Comparison of ENCODE assay signal across 3 cellular contexts in genomic region chr6:124167249-124167648, GRCh38.
DNase-seq lines count a peak whose midpoint lies in the region; ATAC-seq, FAIRE-seq and TF ChIP-seq lines count a peak whose summit lies in the region.
"Not testable (repeated sequence)": the region's sequence is repeated elsewhere in the genome, so short reads cannot be mapped to it uniquely, and the experiment has no call there.

No MANE protein-coding gene starts in this region.

- intact Hi-C loops in HepG2 (cut with micrococcal nuclease; ENCODE audit: unreplicated experiment), result not testable (repeated sequence)

- not testable (repeated sequence) for FAIRE-seq in HepG2 (lab: Jason Lieb, UNC)

- TF ChIP-seq POLR2A in HepG2 (IDR thresholded peaks at IDR 0.05; ENCODE audit: insufficient read depth in 1 of 2, low read depth in 2 of 2, low read length in 2 of 2), result not testable (repeated sequence)

- not testable (repeated sequence) for H4K20me1 ChIP-seq in HepG2 (ENCODE audit: insufficient read depth, low read length)

- not testable (repeated sequence) for H3K36me3 Mint-ChIP-seq in endothelial cell (ENCODE audit: low read depth, unreplicated experiment)

- not testable (repeated sequence) for ATAC-seq in HepG2

- not testable (repeated sequence) for H3K9ac ChIP-seq in HepG2 (ENCODE audit: insufficient read depth, low read depth, low read length)

- not testable (repeated sequence) for H3K27me3 ChIP-seq in HepG2 (ENCODE audit: control insufficient read depth in 1 of 2, insufficient read depth in 2 of 2, low read length in 2 of 2)

- not testable (repeated sequence) for H3K36me3 ChIP-seq in HEK293 (ENCODE audit: control insufficient read depth in 2 of 2, insufficient read depth in 1 of 2, low read length in 2 of 2); HepG2 (replicated peaks in 1 of 2; ENCODE audit: control insufficient read depth in 1 of 2, insufficient read depth in 2 of 2, low read length in 2 of 2)

- H3K27ac Mint-ChIP-seq in endothelial cell (ENCODE audit: unreplicated experiment), result peak overlapping the region; percentile 24

- 11% methylated on average over 1 of the region's 1 CpG for WGBS in HepG2 (ENCODE audit: low lambda C conversion rate)

- in situ Hi-C loops in HepG2 (cut with HindIII; ENCODE audit: extremely low pct_ligation_motif_present, low pct_unique_long_range_greater_than_20kb), result not testable (repeated sequence)

- H3K27ac ChIP-seq in HEK293 (ENCODE audit: extremely low read depth, low read depth, low read length); HepG2 (ENCODE audit: extremely low read length, insufficient read depth, low read length): not testable (repeated sequence)

- not testable (repeated sequence) for DNase-seq in endothelial cell (ENCODE audit: low spot score); HepG2 (ENCODE audit: low spot score)

- POLR2A ChIA-PET in HEK293 (lab: Yijun Ruan, JAX); HepG2 (lab: Yijun Ruan, JAX): not testable (repeated sequence)

- H3K4me1 Mint-ChIP-seq in endothelial cell (ENCODE audit: unreplicated experiment), result not testable (repeated sequence)

- not testable (repeated sequence) for H3K27me3 Mint-ChIP-seq in endothelial cell (ENCODE audit: unreplicated experiment)

- H3K4me1 ChIP-seq in HEK293 (ENCODE audit: control insufficient read depth, insufficient read depth, low read length); HepG2 (ENCODE audit: insufficient read depth, low read length): not testable (repeated sequence)

- not testable (repeated sequence) for H3K9me3 ChIP-seq in HEK293 (ENCODE audit: control insufficient read depth, insufficient read depth, low read depth, low read length); HepG2 (ENCODE audit: low read length)

- H3K9me3 Mint-ChIP-seq in endothelial cell (ENCODE audit: unreplicated experiment), result not testable (repeated sequence)

- not testable (repeated sequence) for H3K79me2 ChIP-seq in HepG2 (ENCODE audit: insufficient read depth, low read length)

- CTCF ChIA-PET in HEK293 (lab: Yijun Ruan, JAX); HepG2 (lab: Yijun Ruan, JAX; ENCODE audit: low intra/inter-chr PET ratio, low total read pairs): not testable (repeated sequence)

- not testable (repeated sequence) for TF ChIP-seq EP300 in HepG2 (IDR thresholded peaks at IDR 0.05; ENCODE audit: low read depth in 2 of 2, low read length in 2 of 2); HepG2 (CRISPR knock-in tag; IDR thresholded peaks at IDR 0.05; ENCODE audit: borderline replicate concordance)

- not testable (repeated sequence) for H3K4me2 ChIP-seq in HepG2 (ENCODE audit: low read depth, low read length)

- H3K4me3 Mint-ChIP-seq in endothelial cell (ENCODE audit: unreplicated experiment), result not testable (repeated sequence)

- H3K4me3 ChIP-seq in HEK293 (ENCODE audit: low read depth, low read length); HepG2 (replicated peaks in 1 of 3; ENCODE audit: insufficient read depth in 1 of 3, low read depth in 2 of 3, low read length in 3 of 3): not testable (repeated sequence)

- TF ChIP-seq RAD21 in HepG2 (CRISPR knock-in tag; IDR thresholded peaks at IDR 0.05), result not testable (repeated sequence)

- TF ChIP-seq CTCF in HEK293 (tag by site-specific recombination; IDR thresholded peaks at IDR 0.05); endothelial cell (IDR thresholded peaks at IDR 0.05; ENCODE audit: unreplicated experiment); HepG2 (CRISPR knock-in tag; IDR thresholded peaks at IDR 0.05): not testable (repeated sequence)

- not testable (repeated sequence) for BruUV-seq in HepG2 (replicated peaks; lab: Mats Ljungman, UMichigan)

- not testable (repeated sequence) for H2AFZ ChIP-seq in HepG2 (ENCODE audit: low read length)

TF ChIP-seq in HEK293, 187 proteins besides CTCF, POLR2A, EP300 and RAD21:
- TF ChIP-seq ATF2 (tag by site-specific recombination; IDR thresholded peaks at IDR 0.05; ENCODE audit: low read depth), result peak; percentile 58

TF ChIP-seq in HepG2, 621 proteins besides CTCF, POLR2A, EP300 and RAD21:
- TF ChIP-seq ATF7 (IDR thresholded peaks at IDR 0.05), result peak; percentile 76
- not testable (repeated sequence) for TF ChIP-seq ATF7 (CRISPR knock-in tag; IDR thresholded peaks at IDR 0.05)
